In the genomic region with DNA sequence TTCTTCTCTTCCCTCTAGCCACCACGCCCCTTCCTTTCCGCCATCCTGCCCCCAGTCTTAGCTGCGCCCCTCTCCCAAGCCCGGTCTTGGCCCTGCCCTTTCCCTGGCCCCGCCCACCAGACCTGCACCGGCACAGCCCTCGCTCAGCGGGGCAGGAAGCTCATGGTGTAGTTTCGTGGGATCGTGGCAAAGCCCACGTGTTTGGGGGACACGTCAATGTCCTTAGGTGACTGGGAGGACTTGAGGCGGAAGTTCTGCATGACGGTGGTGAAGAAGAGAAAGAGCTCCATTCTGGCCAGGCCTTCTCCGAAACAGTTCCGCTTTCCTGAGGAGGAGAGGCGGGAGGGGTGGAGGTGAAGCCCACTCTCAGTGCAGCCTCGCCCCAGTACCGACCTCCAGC, we compare ENCODE assay signal across 10 cellular contexts. TPM values are rescaled to one million over a fixed set of nuclear protein-coding genes. Genes with fewer than 3 reads are reported as not detected.
DNase-seq lines count a peak whose midpoint lies in the region; ATAC-seq and TF ChIP-seq lines count a peak whose summit lies in the region.
"Not testable (repeated sequence)": the region's sequence is repeated elsewhere in the genome, so short reads cannot be mapped to it uniquely, and the experiment has no call there.
"Had no signal": no experiment of that assay in that cellular context is flagged by ENCODE, and none has a peak within 500 bp of the region (broad histone marks: within the 10 kb centered on the region; RNA-seq: fewer than 3 reads in every experiment).

No MANE protein-coding gene starts in this region.

- H3K9me3 ChIP-seq in mononuclear cell (ENCODE audit: low read depth, low read length); stomach: not testable (repeated sequence)

- intact Hi-C loops in stomach (cut with DNase I; ENCODE audit: low total_unique reads), result not testable (repeated sequence)

- TF ChIP-seq CTCF in GM06990 (IDR thresholded peaks at IDR 0.05; ENCODE audit: insufficient read depth, low read length, poor library complexity, severe bottlenecking); stomach (IDR thresholded peaks at IDR 0.05): not testable (repeated sequence)

- H3K4me1 ChIP-seq in mononuclear cell (ENCODE audit: insufficient read depth, low read length) (peaks cover 15% of the 10 kb centered on the region), stomach (peaks cover 0 to 19% (median 4%) of the 10 kb centered on the region in 4 donors)

- H3K27me3 ChIP-seq in GM06990 (replicated peaks; ENCODE audit: control insufficient read depth, insufficient read depth, low read length); mononuclear cell (ENCODE audit: insufficient read depth, low read length): not testable (repeated sequence)
- H3K27me3 ChIP-seq in stomach, result peaks cover 0 to 39% (median 7%) of the 10 kb centered on the region in 3 donors

- H3K4me3 ChIP-seq in GM06990 (replicated peaks; ENCODE audit: low read depth, low read length), result peak overlapping the region; percentile 14
- peak overlapping the region; percentile 20 for H3K4me3 ChIP-seq in mononuclear cell (ENCODE audit: low read length)
- peak overlapping the region in 3 of 4 donors; percentile 7 to 27 (median 24) for H3K4me3 ChIP-seq in stomach

- not testable (repeated sequence) for H3K36me3 ChIP-seq in GM06990 (ENCODE audit: control insufficient read depth, insufficient read depth, low read length); stomach

- DNase-seq in GM06990 (ENCODE audit: extremely low read depth, insufficient read length), result peak; percentile 16
- peak; percentile 60 for DNase-seq in OCI-M1 (lab: John Stamatoyannopoulos, UW)
- DNase-seq in activated CD4-positive, alpha-beta T cell treated with anti-CD3 and anti-CD28 coated beads, Interleukin-2, amount 50 U/mL, for 1 hour, result peak; percentile 65
- DNase-seq in activated effector memory CD4-positive, alpha-beta T cell treated with Interleukin-2 at 50 U/mL for 16 hours, result peak; percentile 69
- DNase-seq in stimulated activated CD4-positive, alpha-beta T cell treated with anti-CD3 and anti-CD28 coated beads, Interleukin-2, amount 100 ng/mL, for 48 hours, result peak; percentile 37 to 65
- not testable (repeated sequence) for DNase-seq in stomach

- WGBS in stomach, 5 donors, result 0 to 5% (median 1%) methylated on average over 8 to 15 of the region's 19 CpGs

- TF ChIP-seq EP300 in stomach (IDR thresholded peaks at IDR 0.05), result not testable (repeated sequence)

- peak; percentile 71 for ATAC-seq in esophagus mucosa

- not testable (repeated sequence) for TF ChIP-seq POLR2A in stomach (IDR thresholded peaks at IDR 0.05)

- not testable (repeated sequence) for H3K27ac ChIP-seq in stomach

RNA-seq across cellular contexts. Expression of a gene that starts 6.6 kb away (rescaled TPM):
- total RNA-seq in esophagus mucosa (0.24 TPM), mononuclear cell (not detected), stomach (not detected)
- polyA plus RNA-seq in stomach, result not detected
- polyA plus RNA-seq: sigmoid colon had no signal

RNA-seq across cellular contexts. Expression of a gene that starts 38.4 kb away (rescaled TPM):
- total RNA-seq in esophagus mucosa (not detected), mononuclear cell (not detected), stomach (not detected)
- not detected for polyA plus RNA-seq in stomach
- total RNA-seq: gastrocnemius medialis had no signal
- polyA plus RNA-seq: sigmoid colon had no signal

RNA-seq across cellular contexts. Expression of a gene that starts 44.7 kb away (rescaled TPM):
- total RNA-seq in esophagus mucosa, result 32.1 TPM
- total RNA-seq in mononuclear cell, result 52.7 TPM
- total RNA-seq in stomach, result 100 to 1,000 TPM in 1 of 5 donors, 10 to 100 TPM in 4; 30.0 to 115 (median 71.2) TPM
- 10 to 100 TPM; 69.8 to 73.9 (median 71.7) TPM for polyA plus RNA-seq in stomach
